1 cellular context compared by ENCODE assay signal in genomic region chr11:117327567-117328413, GRCh38.
TF ChIP-seq lines count a peak whose summit lies in the region.

Gene CEP164 (plus strand): TSS chr11:117327854. CDS start chr11:117338587, 10,733 bp downstream.

TF ChIP-seq in GM12878, 131 proteins besides CTCF, POLR2A, EP300 and RAD21 (continued from another document):
- TF ChIP-seq ATF3 (IDR thresholded peaks at IDR 0.05; ENCODE audit: borderline replicate concordance, extremely low read depth, low read depth, low read length) (no peak), TBL1XR1 (IDR thresholded peaks at IDR 0.05; ENCODE audit: low read depth, low read length) (peak; percentile 40; the same call in 1 of the 2 replicates), TCF12 (IDR thresholded peaks at IDR 0.05; ENCODE audit: low read depth, low read length) (no peak), IKZF2 (IDR thresholded peaks at IDR 0.05) (peak in 1 of 2 experiments; percentile 8; a peak in 2 of 4 replicates), NBN (IDR thresholded peaks at IDR 0.05) (0 out of 2 replicates have a peak, but pooled peaks have one; percentile 60), ZSCAN29 (IDR thresholded peaks at IDR 0.05) (no peak), GATAD2B (conservative IDR thresholded peaks at IDR 0.05; ENCODE audit: low read depth) (no peak), RAD51 (IDR thresholded peaks at IDR 0.05) (no peak), PAX5 (IDR thresholded peaks at IDR 0.05; ENCODE audit: borderline replicate concordance, low read depth, low read length) (no peak), DPF2 (IDR thresholded peaks at IDR 0.05) (peak; percentile 30; the same call in 1 of the 2 replicates), ZBED1 (IDR thresholded peaks at IDR 0.05; ENCODE audit: borderline replicate concordance) (no peak), CBFB (IDR thresholded peaks at IDR 0.05; ENCODE audit: low read depth) (no peak; the same call in 1 of the 2 replicates), RCOR1 (conservative IDR thresholded peaks at IDR 0.05; ENCODE audit: low read depth, low read length) (no peak), ASH2L (IDR thresholded peaks at IDR 0.05; ENCODE audit: borderline replicate concordance, low read depth) (no peak), CBX5 (IDR thresholded peaks at IDR 0.05; ENCODE audit: low read depth) (no peak), SMC3 (IDR thresholded peaks at IDR 0.05; ENCODE audit: borderline replicate concordance, low read length) (no peak), ETV6 (conservative IDR thresholded peaks at IDR 0.05 in 1 of 2, IDR thresholded peaks at IDR 0.05 in 1 of 2; ENCODE audit: borderline replicate concordance in 1 of 2, low read depth in 1 of 2) (no peak), SUZ12 (IDR thresholded peaks at IDR 0.05; ENCODE audit: unreplicated experiment) (no peak), RBBP5 (conservative IDR thresholded peaks at IDR 0.05) (no peak), CHD4 (IDR thresholded peaks at IDR 0.05) (no peak; the same call in 1 of the 2 replicates), POU2F2 (IDR thresholded peaks at IDR 0.05; ENCODE audit: borderline replicate concordance, low read depth, low read length) (peak; percentile 18; the same call in 1 of the 3 replicates), NR2C2 (IDR thresholded peaks at IDR 0.05; ENCODE audit: borderline replicate concordance, control insufficient read depth, insufficient read length, low read depth) (no peak), FOXK2 (IDR thresholded peaks at IDR 0.05) (no peak), BACH1 (IDR thresholded peaks at IDR 0.05; ENCODE audit: borderline replicate concordance) (peak; percentile 34; the same call in 1 of the 2 replicates), CHD1 (IDR thresholded peaks at IDR 0.05; ENCODE audit: low read depth, low read length) (no peak), EZH2 (IDR thresholded peaks at IDR 0.05; ENCODE audit: borderline replicate concordance, control insufficient read depth, low read depth, low read length) (no peak), BCL11A (IDR thresholded peaks at IDR 0.05; ENCODE audit: low read depth, low read length) (no peak), RUNX3 (IDR thresholded peaks at IDR 0.05; ENCODE audit: low read length) (no peak), TCF3 (IDR thresholded peaks at IDR 0.05; ENCODE audit: borderline replicate concordance, insufficient read depth, low read depth, low read length) (no peak), EGR1 (IDR thresholded peaks at IDR 0.05; ENCODE audit: borderline replicate concordance in 1 of 2, low read depth in 2 of 2, low read length in 2 of 2) (peak in 1 of 2 experiments; percentile 48; a peak in 1 of 3 replicates), HCFC1 (IDR thresholded peaks at IDR 0.05; ENCODE audit: low read length) (peak; percentile 73), MYB (IDR thresholded peaks at IDR 0.05; ENCODE audit: borderline replicate concordance, low read depth, low read length) (no peak), CREM (IDR thresholded peaks at IDR 0.05; ENCODE audit: low read depth) (peak; percentile 53; the same call in 1 of the 2 replicates)
- TF ChIP-seq, protein P1, sequence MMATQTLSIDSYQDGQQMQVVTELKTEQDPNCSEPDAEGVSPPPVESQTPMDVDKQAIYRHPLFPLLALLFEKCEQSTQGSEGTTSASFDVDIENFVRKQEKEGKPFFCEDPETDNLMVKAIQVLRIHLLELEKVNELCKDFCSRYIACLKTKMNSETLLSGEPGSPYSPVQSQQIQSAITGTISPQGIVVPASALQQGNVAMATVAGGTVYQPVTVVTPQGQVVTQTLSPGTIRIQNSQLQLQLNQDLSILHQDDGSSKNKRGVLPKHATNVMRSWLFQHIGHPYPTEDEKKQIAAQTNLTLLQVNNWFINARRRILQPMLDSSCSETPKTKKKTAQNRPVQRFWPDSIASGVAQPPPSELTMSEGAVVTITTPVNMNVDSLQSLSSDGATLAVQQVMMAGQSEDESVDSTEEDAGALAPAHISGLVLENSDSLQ (IDR thresholded peaks at IDR 0.05) = peak; percentile 95
- TF ChIP-seq, protein P2, sequence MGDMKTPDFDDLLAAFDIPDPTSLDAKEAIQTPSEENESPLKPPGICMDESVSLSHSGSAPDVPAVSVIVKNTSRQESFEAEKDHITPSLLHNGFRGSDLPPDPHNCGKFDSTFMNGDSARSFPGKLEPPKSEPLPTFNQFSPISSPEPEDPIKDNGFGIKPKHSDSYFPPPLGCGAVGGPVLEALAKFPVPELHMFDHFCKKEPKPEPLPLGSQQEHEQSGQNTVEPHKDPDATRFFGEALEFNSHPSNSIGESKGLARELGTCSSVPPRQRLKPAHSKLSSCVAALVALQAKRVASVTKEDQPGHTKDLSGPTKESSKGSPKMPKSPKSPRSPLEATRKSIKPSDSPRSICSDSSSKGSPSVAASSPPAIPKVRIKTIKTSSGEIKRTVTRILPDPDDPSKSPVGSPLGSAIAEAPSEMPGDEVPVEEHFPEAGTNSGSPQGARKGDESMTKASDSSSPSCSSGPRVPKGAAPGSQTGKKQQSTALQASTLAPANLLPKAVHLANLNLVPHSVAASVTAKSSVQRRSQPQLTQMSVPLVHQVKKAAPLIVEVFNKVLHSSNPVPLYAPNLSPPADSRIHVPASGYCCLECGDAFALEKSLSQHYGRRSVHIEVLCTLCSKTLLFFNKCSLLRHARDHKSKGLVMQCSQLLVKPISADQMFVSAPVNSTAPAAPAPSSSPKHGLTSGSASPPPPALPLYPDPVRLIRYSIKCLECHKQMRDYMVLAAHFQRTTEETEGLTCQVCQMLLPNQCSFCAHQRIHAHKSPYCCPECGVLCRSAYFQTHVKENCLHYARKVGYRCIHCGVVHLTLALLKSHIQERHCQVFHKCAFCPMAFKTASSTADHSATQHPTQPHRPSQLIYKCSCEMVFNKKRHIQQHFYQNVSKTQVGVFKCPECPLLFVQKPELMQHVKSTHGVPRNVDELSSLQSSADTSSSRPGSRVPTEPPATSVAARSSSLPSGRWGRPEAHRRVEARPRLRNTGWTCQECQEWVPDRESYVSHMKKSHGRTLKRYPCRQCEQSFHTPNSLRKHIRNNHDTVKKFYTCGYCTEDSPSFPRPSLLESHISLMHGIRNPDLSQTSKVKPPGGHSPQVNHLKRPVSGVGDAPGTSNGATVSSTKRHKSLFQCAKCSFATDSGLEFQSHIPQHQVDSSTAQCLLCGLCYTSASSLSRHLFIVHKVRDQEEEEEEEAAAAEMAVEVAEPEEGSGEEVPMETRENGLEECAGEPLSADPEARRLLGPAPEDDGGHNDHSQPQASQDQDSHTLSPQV (IDR thresholded peaks at IDR 0.05) = no peak
- TF ChIP-seq, protein P3, sequence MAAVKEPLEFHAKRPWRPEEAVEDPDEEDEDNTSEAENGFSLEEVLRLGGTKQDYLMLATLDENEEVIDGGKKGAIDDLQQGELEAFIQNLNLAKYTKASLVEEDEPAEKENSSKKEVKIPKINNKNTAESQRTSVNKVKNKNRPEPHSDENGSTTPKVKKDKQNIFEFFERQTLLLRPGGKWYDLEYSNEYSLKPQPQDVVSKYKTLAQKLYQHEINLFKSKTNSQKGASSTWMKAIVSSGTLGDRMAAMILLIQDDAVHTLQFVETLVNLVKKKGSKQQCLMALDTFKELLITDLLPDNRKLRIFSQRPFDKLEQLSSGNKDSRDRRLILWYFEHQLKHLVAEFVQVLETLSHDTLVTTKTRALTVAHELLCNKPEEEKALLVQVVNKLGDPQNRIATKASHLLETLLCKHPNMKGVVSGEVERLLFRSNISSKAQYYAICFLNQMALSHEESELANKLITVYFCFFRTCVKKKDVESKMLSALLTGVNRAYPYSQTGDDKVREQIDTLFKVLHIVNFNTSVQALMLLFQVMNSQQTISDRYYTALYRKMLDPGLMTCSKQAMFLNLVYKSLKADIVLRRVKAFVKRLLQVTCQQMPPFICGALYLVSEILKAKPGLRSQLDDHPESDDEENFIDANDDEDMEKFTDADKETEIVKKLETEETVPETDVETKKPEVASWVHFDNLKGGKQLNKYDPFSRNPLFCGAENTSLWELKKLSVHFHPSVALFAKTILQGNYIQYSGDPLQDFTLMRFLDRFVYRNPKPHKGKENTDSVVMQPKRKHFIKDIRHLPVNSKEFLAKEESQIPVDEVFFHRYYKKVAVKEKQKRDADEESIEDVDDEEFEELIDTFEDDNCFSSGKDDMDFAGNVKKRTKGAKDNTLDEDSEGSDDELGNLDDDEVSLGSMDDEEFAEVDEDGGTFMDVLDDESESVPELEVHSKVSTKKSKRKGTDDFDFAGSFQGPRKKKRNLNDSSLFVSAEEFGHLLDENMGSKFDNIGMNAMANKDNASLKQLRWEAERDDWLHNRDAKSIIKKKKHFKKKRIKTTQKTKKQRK (IDR thresholded peaks at IDR 0.05; ENCODE audit: low read depth, low read length) = no peak
- TF ChIP-seq, protein P4, sequence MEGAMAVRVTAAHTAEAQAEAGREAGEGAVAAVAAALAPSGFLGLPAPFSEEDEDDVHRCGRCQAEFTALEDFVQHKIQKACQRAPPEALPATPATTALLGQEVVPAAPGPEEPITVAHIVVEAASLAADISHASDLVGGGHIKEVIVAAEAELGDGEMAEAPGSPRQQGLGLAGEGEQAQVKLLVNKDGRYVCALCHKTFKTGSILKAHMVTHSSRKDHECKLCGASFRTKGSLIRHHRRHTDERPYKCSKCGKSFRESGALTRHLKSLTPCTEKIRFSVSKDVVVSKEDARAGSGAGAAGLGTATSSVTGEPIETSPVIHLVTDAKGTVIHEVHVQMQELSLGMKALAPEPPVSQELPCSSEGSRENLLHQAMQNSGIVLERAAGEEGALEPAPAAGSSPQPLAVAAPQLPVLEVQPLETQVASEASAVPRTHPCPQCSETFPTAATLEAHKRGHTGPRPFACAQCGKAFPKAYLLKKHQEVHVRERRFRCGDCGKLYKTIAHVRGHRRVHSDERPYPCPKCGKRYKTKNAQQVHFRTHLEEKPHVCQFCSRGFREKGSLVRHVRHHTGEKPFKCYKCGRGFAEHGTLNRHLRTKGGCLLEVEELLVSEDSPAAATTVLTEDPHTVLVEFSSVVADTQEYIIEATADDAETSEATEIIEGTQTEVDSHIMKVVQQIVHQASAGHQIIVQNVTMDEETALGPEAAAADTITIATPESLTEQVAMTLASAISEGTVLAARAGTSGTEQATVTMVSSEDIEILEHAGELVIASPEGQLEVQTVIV (IDR thresholded peaks at IDR 0.05; ENCODE audit: borderline replicate concordance, partially characterized antibody) = peak; percentile 47
- TF ChIP-seq, protein P5, sequence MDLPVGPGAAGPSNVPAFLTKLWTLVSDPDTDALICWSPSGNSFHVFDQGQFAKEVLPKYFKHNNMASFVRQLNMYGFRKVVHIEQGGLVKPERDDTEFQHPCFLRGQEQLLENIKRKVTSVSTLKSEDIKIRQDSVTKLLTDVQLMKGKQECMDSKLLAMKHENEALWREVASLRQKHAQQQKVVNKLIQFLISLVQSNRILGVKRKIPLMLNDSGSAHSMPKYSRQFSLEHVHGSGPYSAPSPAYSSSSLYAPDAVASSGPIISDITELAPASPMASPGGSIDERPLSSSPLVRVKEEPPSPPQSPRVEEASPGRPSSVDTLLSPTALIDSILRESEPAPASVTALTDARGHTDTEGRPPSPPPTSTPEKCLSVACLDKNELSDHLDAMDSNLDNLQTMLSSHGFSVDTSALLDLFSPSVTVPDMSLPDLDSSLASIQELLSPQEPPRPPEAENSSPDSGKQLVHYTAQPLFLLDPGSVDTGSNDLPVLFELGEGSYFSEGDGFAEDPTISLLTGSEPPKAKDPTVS (IDR thresholded peaks at IDR 0.05; ENCODE audit: low read depth, low read length) = no peak
- TF ChIP-seq, protein P6, sequence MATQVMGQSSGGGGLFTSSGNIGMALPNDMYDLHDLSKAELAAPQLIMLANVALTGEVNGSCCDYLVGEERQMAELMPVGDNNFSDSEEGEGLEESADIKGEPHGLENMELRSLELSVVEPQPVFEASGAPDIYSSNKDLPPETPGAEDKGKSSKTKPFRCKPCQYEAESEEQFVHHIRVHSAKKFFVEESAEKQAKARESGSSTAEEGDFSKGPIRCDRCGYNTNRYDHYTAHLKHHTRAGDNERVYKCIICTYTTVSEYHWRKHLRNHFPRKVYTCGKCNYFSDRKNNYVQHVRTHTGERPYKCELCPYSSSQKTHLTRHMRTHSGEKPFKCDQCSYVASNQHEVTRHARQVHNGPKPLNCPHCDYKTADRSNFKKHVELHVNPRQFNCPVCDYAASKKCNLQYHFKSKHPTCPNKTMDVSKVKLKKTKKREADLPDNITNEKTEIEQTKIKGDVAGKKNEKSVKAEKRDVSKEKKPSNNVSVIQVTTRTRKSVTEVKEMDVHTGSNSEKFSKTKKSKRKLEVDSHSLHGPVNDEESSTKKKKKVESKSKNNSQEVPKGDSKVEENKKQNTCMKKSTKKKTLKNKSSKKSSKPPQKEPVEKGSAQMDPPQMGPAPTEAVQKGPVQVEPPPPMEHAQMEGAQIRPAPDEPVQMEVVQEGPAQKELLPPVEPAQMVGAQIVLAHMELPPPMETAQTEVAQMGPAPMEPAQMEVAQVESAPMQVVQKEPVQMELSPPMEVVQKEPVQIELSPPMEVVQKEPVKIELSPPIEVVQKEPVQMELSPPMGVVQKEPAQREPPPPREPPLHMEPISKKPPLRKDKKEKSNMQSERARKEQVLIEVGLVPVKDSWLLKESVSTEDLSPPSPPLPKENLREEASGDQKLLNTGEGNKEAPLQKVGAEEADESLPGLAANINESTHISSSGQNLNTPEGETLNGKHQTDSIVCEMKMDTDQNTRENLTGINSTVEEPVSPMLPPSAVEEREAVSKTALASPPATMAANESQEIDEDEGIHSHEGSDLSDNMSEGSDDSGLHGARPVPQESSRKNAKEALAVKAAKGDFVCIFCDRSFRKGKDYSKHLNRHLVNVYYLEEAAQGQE (IDR thresholded peaks at IDR 0.05; ENCODE audit: low read depth, low read length) = no peak
- TF ChIP-seq, protein P7, sequence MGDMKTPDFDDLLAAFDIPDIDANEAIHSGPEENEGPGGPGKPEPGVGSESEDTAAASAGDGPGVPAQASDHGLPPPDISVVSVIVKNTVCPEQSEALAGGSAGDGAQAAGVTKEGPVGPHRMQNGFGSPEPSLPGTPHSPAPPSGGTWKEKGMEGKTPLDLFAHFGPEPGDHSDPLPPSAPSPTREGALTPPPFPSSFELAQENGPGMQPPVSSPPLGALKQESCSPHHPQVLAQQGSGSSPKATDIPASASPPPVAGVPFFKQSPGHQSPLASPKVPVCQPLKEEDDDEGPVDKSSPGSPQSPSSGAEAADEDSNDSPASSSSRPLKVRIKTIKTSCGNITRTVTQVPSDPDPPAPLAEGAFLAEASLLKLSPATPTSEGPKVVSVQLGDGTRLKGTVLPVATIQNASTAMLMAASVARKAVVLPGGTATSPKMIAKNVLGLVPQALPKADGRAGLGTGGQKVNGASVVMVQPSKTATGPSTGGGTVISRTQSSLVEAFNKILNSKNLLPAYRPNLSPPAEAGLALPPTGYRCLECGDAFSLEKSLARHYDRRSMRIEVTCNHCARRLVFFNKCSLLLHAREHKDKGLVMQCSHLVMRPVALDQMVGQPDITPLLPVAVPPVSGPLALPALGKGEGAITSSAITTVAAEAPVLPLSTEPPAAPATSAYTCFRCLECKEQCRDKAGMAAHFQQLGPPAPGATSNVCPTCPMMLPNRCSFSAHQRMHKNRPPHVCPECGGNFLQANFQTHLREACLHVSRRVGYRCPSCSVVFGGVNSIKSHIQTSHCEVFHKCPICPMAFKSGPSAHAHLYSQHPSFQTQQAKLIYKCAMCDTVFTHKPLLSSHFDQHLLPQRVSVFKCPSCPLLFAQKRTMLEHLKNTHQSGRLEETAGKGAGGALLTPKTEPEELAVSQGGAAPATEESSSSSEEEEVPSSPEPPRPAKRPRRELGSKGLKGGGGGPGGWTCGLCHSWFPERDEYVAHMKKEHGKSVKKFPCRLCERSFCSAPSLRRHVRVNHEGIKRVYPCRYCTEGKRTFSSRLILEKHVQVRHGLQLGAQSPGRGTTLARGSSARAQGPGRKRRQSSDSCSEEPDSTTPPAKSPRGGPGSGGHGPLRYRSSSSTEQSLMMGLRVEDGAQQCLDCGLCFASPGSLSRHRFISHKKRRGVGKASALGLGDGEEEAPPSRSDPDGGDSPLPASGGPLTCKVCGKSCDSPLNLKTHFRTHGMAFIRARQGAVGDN (IDR thresholded peaks at IDR 0.05) = no peak
